Comparison of ENCODE assay signal across 8 cellular contexts in the genomic region with DNA sequence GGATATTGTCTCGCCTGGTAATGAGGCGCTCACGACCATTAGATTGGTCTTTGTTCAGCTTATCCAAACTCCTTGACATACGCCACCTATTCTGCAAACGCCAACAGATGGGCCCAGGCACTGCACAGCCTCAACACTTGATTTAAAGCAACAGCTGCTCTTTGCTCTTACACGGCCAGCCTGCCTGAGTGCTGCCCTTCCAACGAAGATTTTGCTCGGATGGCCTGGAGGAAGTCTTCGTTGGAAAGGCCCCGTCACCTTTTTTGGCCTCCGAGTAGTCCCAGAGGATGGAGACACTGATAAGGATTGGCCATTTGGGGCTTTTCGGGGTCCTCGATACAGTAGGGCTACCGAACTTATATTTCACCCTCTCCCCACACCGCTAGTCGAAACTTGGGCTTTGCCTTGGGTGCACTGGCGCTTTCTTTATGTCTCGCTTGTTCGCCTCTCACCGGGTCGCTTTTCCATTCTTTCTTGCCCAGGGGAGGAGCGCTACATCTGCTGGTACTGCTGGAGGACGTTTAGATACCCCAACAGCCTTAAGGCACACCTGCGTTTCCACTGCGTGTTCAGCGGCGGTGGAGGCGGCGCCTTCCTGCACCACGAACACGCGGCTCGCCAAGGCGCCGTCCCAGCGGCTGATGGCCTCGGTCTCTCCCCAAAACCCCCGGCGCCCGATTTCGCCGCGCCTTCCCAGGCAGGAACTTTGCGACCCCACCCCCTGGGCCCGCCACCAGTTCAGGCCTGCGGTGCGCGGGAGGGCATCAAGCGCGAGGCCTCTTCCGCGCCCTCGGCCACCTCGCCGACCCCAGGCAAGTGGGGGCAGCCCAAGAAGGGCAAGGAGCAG. TPM values are rescaled to one million over a fixed set of nuclear protein-coding genes. Genes with fewer than 3 reads are reported as not detected.
A peak's percentile ranks its signal among the peaks of the same experiment; 100 is the strongest.
DNase-seq lines count a peak whose midpoint lies in the region; ATAC-seq, FAIRE-seq and TF ChIP-seq lines count a peak whose summit lies in the region.

No MANE protein-coding gene starts in this region.

- H3K36me3 ChIP-seq in thoracic aorta: no peaks in the 10 kb centered on the region
- no peaks in the 10 kb centered on the region for H3K36me3 ChIP-seq in small intestine (ENCODE audit: control insufficient read depth in 2 of 2, insufficient read depth in 2 of 2, low read length in 2 of 2)

- no peaks in the 10 kb centered on the region for H3K27me3 ChIP-seq in right cardiac atrium (ENCODE audit: control insufficient read depth, insufficient read depth)
- H3K27me3 ChIP-seq in thoracic aorta (replicated peaks; ENCODE audit: insufficient read depth): peaks cover 48% of the 10 kb centered on the region
- peaks cover 3 to 51% of the 10 kb centered on the region in 2 donors for H3K27me3 ChIP-seq in small intestine (ENCODE audit: control insufficient read depth in 2 of 2, insufficient read depth in 2 of 2, low read length in 2 of 2)

- peaks cover 1% of the 10 kb centered on the region for H3K36me3 Mint-ChIP-seq in activated naive CD4-positive, alpha-beta T cell treated with anti-CD3 and anti-CD28 coated beads for 36 hours (ENCODE audit: low read depth)

- H3K4me1 ChIP-seq in right cardiac atrium (ENCODE audit: control insufficient read depth, insufficient read depth, low read length) (no peaks in the 10 kb centered on the region), thoracic aorta (ENCODE audit: control insufficient read depth in 1 of 2, low read depth in 2 of 2) (peaks cover 9 to 23% of the 10 kb centered on the region in 2 donors), small intestine (ENCODE audit: control insufficient read depth in 2 of 2, insufficient read depth in 1 of 2, low read depth in 1 of 2, low read length in 1 of 2) (peaks cover 2 to 3% of the 10 kb centered on the region in 2 donors)

- H3K27ac ChIP-seq in right cardiac atrium (ENCODE audit: low read length): no peak overlapping the region
- H3K27ac ChIP-seq in thoracic aorta: no peak overlapping the region
- H3K27ac ChIP-seq in small intestine (ENCODE audit: low read depth in 1 of 2, low read length in 1 of 2): no peak overlapping the region

- H3K4me3 ChIP-seq in right cardiac atrium (ENCODE audit: low read length) (peak overlapping the region; percentile 33), thoracic aorta (peak overlapping the region; percentile 71), small intestine (ENCODE audit: low read depth in 1 of 2, low read length in 2 of 2) (peak overlapping the region in 1 of 2 donors; percentile 50)

- peak overlapping the region; percentile 24 for H3K4me3 Mint-ChIP-seq in activated naive CD4-positive, alpha-beta T cell treated with anti-CD3 and anti-CD28 coated beads for 36 hours

- no peak for DNase-seq in activated naive CD4-positive, alpha-beta T cell treated with anti-CD3 and anti-CD28 coated beads for 36 hours
- DNase-seq in activated naive CD4-positive, alpha-beta T cell (lab: John Stamatoyannopoulos, UW): no peak
- DNase-seq in NCI-H1694 treated with DMSO at 0.1 percent for 48 hours (lab: John Stamatoyannopoulos, UW) (peak; percentile 72), right cardiac atrium (no peak), thoracic aorta (ENCODE audit: low spot score) (no peak), cortex of kidney (lab: John Stamatoyannopoulos, UW) (no peak), small intestine (no peak)

- H3K9me3 ChIP-seq in right cardiac atrium (ENCODE audit: control insufficient read depth, low read length): no peaks in the 10 kb centered on the region
- H3K9me3 ChIP-seq in thoracic aorta: no peaks in the 10 kb centered on the region
- H3K9me3 ChIP-seq in small intestine (ENCODE audit: control insufficient read depth, low read depth): no peaks in the 10 kb centered on the region

- peaks cover 32% of the 10 kb centered on the region for H3K4me1 Mint-ChIP-seq in activated naive CD4-positive, alpha-beta T cell treated with anti-CD3 and anti-CD28 coated beads for 36 hours (ENCODE audit: low read depth)

- no peak for TF ChIP-seq CTCF in thoracic aorta (IDR thresholded peaks at IDR 0.05)

- CTCF ChIA-PET in activated naive CD4-positive, alpha-beta T cell treated with anti-CD3 and anti-CD28 coated beads for 36 hours (lab: Charles Lee): interaction anchor here (1.5 kb wide), 1 partner anchor 24 kb away, joined by 6 read pairs; no protein-coding TSS in a partner anchor

- no peak for FAIRE-seq in small intestine (lab: Jason Lieb, UNC)

- ATAC-seq in right cardiac atrium: peak in 1 of 2 donors; percentile 23
- ATAC-seq in thoracic aorta (ENCODE audit: insufficient number of reproducible peaks, low FRiP score, low read depth): no peak
- ATAC-seq in GM21576 (IDR thresholded peaks at IDR 0.05; ENCODE audit: unreplicated experiment): no peak

- peaks cover 70% of the 10 kb centered on the region for H3K27me3 Mint-ChIP-seq in activated naive CD4-positive, alpha-beta T cell treated with anti-CD3 and anti-CD28 coated beads for 36 hours (ENCODE audit: low read depth)

- WGBS in right cardiac atrium: 8% methylated on average over 55 of the region's 55 CpGs
- WGBS in small intestine, 3 donors: 7 to 20% (median 10%) methylated on average over 47 to 55 of the region's 55 CpGs

- H3K9me3 Mint-ChIP-seq in activated naive CD4-positive, alpha-beta T cell treated with anti-CD3 and anti-CD28 coated beads for 36 hours: peaks cover 1% of the 10 kb centered on the region

- intact Hi-C loops in activated naive CD4-positive, alpha-beta T cell treated with anti-CD3 and anti-CD28 coated beads for 36 hours (cut with micrococcal nuclease): loop anchor here (2.0 to 5.0 kb wide), 2 partner anchors 146 to 280 kb away; no protein-coding TSS in a partner anchor
- intact Hi-C loops in right cardiac atrium (cut with DNase I): no loop called here

- H3K27ac Mint-ChIP-seq in activated naive CD4-positive, alpha-beta T cell treated with anti-CD3 and anti-CD28 coated beads for 36 hours: no peak overlapping the region

RNA-seq across cellular contexts. Expression of gene PRDM13, which starts 6.1 kb away (rescaled TPM):
- not detected for total RNA-seq in activated naive CD4-positive, alpha-beta T cell treated with anti-CD3 and anti-CD28 coated beads for 36 hours
- total RNA-seq in right cardiac atrium (not detected), thoracic aorta (not detected)
- polyA plus RNA-seq in right cardiac atrium (not detected), small intestine (not detected)

RNA-seq across cellular contexts. Expression of gene CCNC, which starts 44.3 kb away (rescaled TPM):
- total RNA-seq in activated naive CD4-positive, alpha-beta T cell treated with anti-CD3 and anti-CD28 coated beads for 36 hours: 10 to 100 TPM; 51.6 to 51.8 TPM
- 10 to 100 TPM; 19.8 to 28.4 (median 21.8) TPM for total RNA-seq in right cardiac atrium
- 17.4 TPM for polyA plus RNA-seq in right cardiac atrium
- 10 to 100 TPM; 25.2 to 50.6 TPM for total RNA-seq in thoracic aorta
- polyA plus RNA-seq in small intestine: 10 to 100 TPM; 40.4 to 55.0 (median 45.1) TPM
